ENCODE assay signal across 24 cellular contexts in the genomic region with DNA sequence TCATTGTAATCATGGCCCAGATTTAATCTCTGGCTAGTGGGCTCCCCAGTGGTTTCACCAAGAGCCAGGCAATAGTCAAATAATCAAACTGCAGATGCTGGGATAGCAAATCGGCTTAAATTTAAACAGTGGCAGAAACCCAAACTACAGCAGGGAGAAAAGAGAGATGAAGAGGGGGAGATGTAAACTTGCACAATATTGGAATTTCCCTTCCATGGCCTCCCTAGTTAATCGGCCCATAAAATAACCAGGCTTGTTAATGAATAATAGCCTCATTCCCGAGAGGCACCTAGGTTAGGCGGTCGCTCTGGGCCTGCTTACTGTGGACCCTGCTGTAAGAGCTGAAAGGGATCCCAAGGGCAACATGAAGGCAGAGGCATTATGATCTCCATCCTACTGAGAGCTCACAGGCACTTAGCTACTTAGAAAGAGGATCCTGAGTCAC.
DNase-seq lines count a peak whose midpoint lies in the region; ATAC-seq and TF ChIP-seq lines count a peak whose summit lies in the region.
"Had no signal": no experiment of that assay in that cellular context is flagged by ENCODE, and none has a peak within 500 bp of the region (broad histone marks: within the 10 kb centered on the region; RNA-seq: fewer than 3 reads in every experiment).

No MANE protein-coding gene starts in this region.

- H3K27ac ChIP-seq in esophagus muscularis mucosa (replicated peaks in 1 of 4), result no peak overlapping the region
- peak overlapping the region in 2 of 3 donors; percentile 4 to 19 for H3K27ac ChIP-seq in right lobe of liver
- H3K27ac ChIP-seq: adrenal gland, KMS-11, neutrophil had no signal

- no peak for TF ChIP-seq CTCF in esophagus muscularis mucosa (IDR thresholded peaks at IDR 0.05)
- TF ChIP-seq CTCF in right lobe of liver (IDR thresholded peaks at IDR 0.05), result no peak

- H3K4me1 ChIP-seq in esophagus muscularis mucosa (peaks cover 0 to 12% (median 3%) of the 10 kb centered on the region in 4 donors), right lobe of liver (peaks cover 0 to 25% (median 7%) of the 10 kb centered on the region in 4 donors)
- H3K4me1 ChIP-seq: adrenal gland had no signal

- in situ Hi-C loops in ACHN (cut with HindIII; ENCODE audit: low pct_ligation_motif_present, low pct_unique_long_range_greater_than_20kb, low sequenced_read_pairs), result no loop called here

- H3K27me3 ChIP-seq in esophagus muscularis mucosa, result peaks cover 0 to 4% (median 0%) of the 10 kb centered on the region in 4 donors
- H3K27me3 ChIP-seq in right lobe of liver, result no peaks in the 10 kb centered on the region
- H3K27me3 ChIP-seq: neutrophil, tibial artery had no signal

- TF ChIP-seq POLR2A in esophagus muscularis mucosa (IDR thresholded peaks at IDR 0.05; ENCODE audit: low read depth), result no peak
- TF ChIP-seq POLR2A in right lobe of liver (IDR thresholded peaks at IDR 0.05), result no peak

- WGBS in esophagus muscularis mucosa, result 79% methylated on average over 5 of the region's 5 CpGs
- 28% methylated on average over 5 of the region's 5 CpGs for WGBS in right lobe of liver (ENCODE audit: insufficient coverage, low coverage, low lambda C conversion rate, missing lambda C conversion rate)

- TF ChIP-seq EP300 in esophagus muscularis mucosa (IDR thresholded peaks at IDR 0.05), result no peak

- ATAC-seq in right lobe of liver (peak; percentile 37 to 87 (median 69)), HG03280 (IDR thresholded peaks at IDR 0.05; ENCODE audit: unreplicated experiment) (no peak), GM21447 (IDR thresholded peaks at IDR 0.05; ENCODE audit: unreplicated experiment) (no peak), HG03442 (IDR thresholded peaks at IDR 0.05; ENCODE audit: unreplicated experiment) (no peak), GM18517 (IDR thresholded peaks at IDR 0.05; ENCODE audit: unreplicated experiment) (no peak)
- ATAC-seq: activated CD8-positive, alpha-beta T cell treated with anti-CD3 and anti-CD28 coated beads, Interleukin-2, amount 10 ng/mL, durations not matched to agents 7 days and 5 days had no signal

- H3K4me3 ChIP-seq in esophagus muscularis mucosa (no peak overlapping the region), right lobe of liver (no peak overlapping the region)
- H3K4me3 ChIP-seq: adrenal gland, tibial artery had no signal

- no peaks in the 10 kb centered on the region for H3K36me3 ChIP-seq in esophagus muscularis mucosa
- no peaks in the 10 kb centered on the region for H3K36me3 ChIP-seq in right lobe of liver
- H3K36me3 ChIP-seq: adrenal gland, neutrophil, tibial artery had no signal

- peaks cover 0 to 13% (median 9%) of the 10 kb centered on the region in 4 donors for H3K9me3 ChIP-seq in esophagus muscularis mucosa
- H3K9me3 ChIP-seq in right lobe of liver, result no peaks in the 10 kb centered on the region
- H3K9me3 ChIP-seq: adrenal gland, neutrophil had no signal

- DNase-seq in ACHN (peak; percentile 90), NCI-H82 (lab: John Stamatoyannopoulos, UW) (peak; percentile 65), esophagus muscularis mucosa (ENCODE audit: extremely low spot score) (peak; percentile 75), right lobe of liver (no peak)
- DNase-seq: activated CD4-positive, alpha-beta T cell treated with anti-CD3 and anti-CD28 coated beads for 1 hour; activated CD8-positive, alpha-beta T cell treated with anti-CD3 and anti-CD28 coated beads, Interleukin-2, amount 10 ng/mL, durations not matched to agents 7 days and 5 days; activated T-cell treated with anti-CD3 and anti-CD28 coated beads, Interleukin-2, amount 50 U/mL, for 24 hours; adrenal gland; foreskin melanocyte; H9; mammary epithelial cell; NCI-H1694 treated with DMSO at 0.1 percent for 48 hours; NCI-H526 treated with DMSO at 0.1 percent for 48 hours; SHP77; stimulated activated CD4-positive, alpha-beta T cell treated with anti-CD3 and anti-CD28 coated beads, Interleukin-2, amount 100 ng/mL, for 48 hours; stimulated activated naive CD4-positive, alpha-beta T cell; SW 1271; tibial artery had no signal

- intact Hi-C loops in esophagus muscularis mucosa (cut with DNase I), result no loop called here
- intact Hi-C loops in right lobe of liver (cut with DNase I), result no loop called here

Comparison
In these comparisons a context has a peak if more than half of its experiments do, and no peak if none do; other contexts are left out.
1. DNase-seq: peak in ACHN (single experiment), NCI-H82 (single experiment) and esophagus muscularis mucosa (single experiment); none in right lobe of liver (0 of 3).
2. H3K27ac ChIP-seq: peak in right lobe of liver (2 of 3); none in esophagus muscularis mucosa (0 of 4).
3. ATAC-seq: peak in right lobe of liver (4 of 4); none in HG03280 (single experiment), GM21447 (single experiment), HG03442 (single experiment) and GM18517 (single experiment).